Comparison of ENCODE assay signal across 1 cellular context in genomic region chr17:927611-928461, GRCh38.
TF ChIP-seq lines count a peak whose summit lies in the region.

No MANE protein-coding gene starts in this region.

TF ChIP-seq in HEK293, 187 proteins besides CTCF, POLR2A, EP300 and RAD21 (continued from another document and continues in another):
- TF ChIP-seq PRDM6 (tag by site-specific recombination; IDR thresholded peaks at IDR 0.05) (peak; percentile 79), ZNF37A (tag by site-specific recombination; IDR thresholded peaks at IDR 0.05) (no peak), ZNF391 (tag by site-specific recombination; IDR thresholded peaks at IDR 0.05; ENCODE audit: borderline replicate concordance, low read depth) (no peak; the same call in 1 of the 2 replicates), ZNF664 (tag by site-specific recombination; IDR thresholded peaks at IDR 0.05) (no peak), ZNF10 (tag by site-specific recombination; IDR thresholded peaks at IDR 0.05) (peak; percentile 80), ZNF48 (tag by site-specific recombination; IDR thresholded peaks at IDR 0.05) (no peak), ZNF280C (tag by site-specific recombination; IDR thresholded peaks at IDR 0.05) (no peak), ZNF335 (tag by site-specific recombination; conservative IDR thresholded peaks at IDR 0.05) (no peak; the same call in 1 of the 2 replicates), SP3 (tag by site-specific recombination; IDR thresholded peaks at IDR 0.05) (0 out of 2 replicates have a peak, but pooled peaks have one; percentile 8), ZNF16 (tag by site-specific recombination; IDR thresholded peaks at IDR 0.05; ENCODE audit: low read depth) (no peak), ZNF629 (tag by site-specific recombination; IDR thresholded peaks at IDR 0.05) (peak; percentile 88), SCRT2 (tag by site-specific recombination; IDR thresholded peaks at IDR 0.05) (peak; percentile 67), ZNF555 (tag by site-specific recombination; conservative IDR thresholded peaks at IDR 0.05) (no peak), HOXA7 (CRISPR knock-in tag; IDR thresholded peaks at IDR 0.05; ENCODE audit: borderline replicate concordance) (no peak), PRDM1 (tag by site-specific recombination; IDR thresholded peaks at IDR 0.05) (peak; percentile 50), SALL2 (tag by site-specific recombination; IDR thresholded peaks at IDR 0.05; ENCODE audit: borderline replicate concordance) (no peak), ZNF677 (tag by site-specific recombination; IDR thresholded peaks at IDR 0.05) (no peak), ZNF624 (tag by site-specific recombination; IDR thresholded peaks at IDR 0.05) (no peak), REPIN1 (tag by site-specific recombination; IDR thresholded peaks at IDR 0.05; ENCODE audit: low read depth) (no peak), SCRT1 (tag by site-specific recombination; IDR thresholded peaks at IDR 0.05; ENCODE audit: borderline replicate concordance) (no peak), ZNF843 (tag by site-specific recombination; IDR thresholded peaks at IDR 0.05) (peak; percentile 92), ZEB2 (tag by site-specific recombination; IDR thresholded peaks at IDR 0.05) (peak; percentile 87), KLF8 (tag by site-specific recombination; IDR thresholded peaks at IDR 0.05) (peak; percentile 92), GLIS1 (tag by site-specific recombination; IDR thresholded peaks at IDR 0.05) (peak; percentile 99), FEZF1 (tag by site-specific recombination; IDR thresholded peaks at IDR 0.05) (peak; percentile 90), ZNF571 (tag by site-specific recombination; IDR thresholded peaks at IDR 0.05) (no peak), ZBTB1 (tag by site-specific recombination; IDR thresholded peaks at IDR 0.05) (0 out of 2 replicates have a peak, but pooled peaks have one; percentile 70), ZNF791 (tag by site-specific recombination; IDR thresholded peaks at IDR 0.05) (no peak), ZNF362 (tag by site-specific recombination; IDR thresholded peaks at IDR 0.05) (no peak), ZNF544 (tag by site-specific recombination; IDR thresholded peaks at IDR 0.05) (no peak), YY1 (tag by site-specific recombination; IDR thresholded peaks at IDR 0.05) (no peak), PATZ1 (tag by site-specific recombination; IDR thresholded peaks at IDR 0.05) (peak; percentile 84), ZNF121 (tag by site-specific recombination; IDR thresholded peaks at IDR 0.05) (no peak), ZNF341 (tag by site-specific recombination; IDR thresholded peaks at IDR 0.05; ENCODE audit: low read depth) (peak; percentile 61), ZNF600 (tag by site-specific recombination; IDR thresholded peaks at IDR 0.05) (peak; percentile 84), ZNF561 (tag by site-specific recombination; IDR thresholded peaks at IDR 0.05; ENCODE audit: borderline replicate concordance) (0 out of 2 replicates have a peak, but pooled peaks have one; percentile 21), ZNF211 (tag by site-specific recombination; IDR thresholded peaks at IDR 0.05; ENCODE audit: low read depth) (no peak), ZNF501 (tag by site-specific recombination; IDR thresholded peaks at IDR 0.05) (no peak), ZNF239 (tag by site-specific recombination; IDR thresholded peaks at IDR 0.05) (no peak), ZNF658 (tag by site-specific recombination; IDR thresholded peaks at IDR 0.05) (no peak), ZNF394 (tag by site-specific recombination; IDR thresholded peaks at IDR 0.05; ENCODE audit: borderline replicate concordance) (peak; percentile 66; the same call in 1 of the 2 replicates), ZBTB21 (tag by site-specific recombination; IDR thresholded peaks at IDR 0.05) (no peak), ZNF157 (tag by site-specific recombination; IDR thresholded peaks at IDR 0.05) (no peak), ZFP3 (tag by site-specific recombination; IDR thresholded peaks at IDR 0.05; ENCODE audit: low read depth) (no peak)
- TF ChIP-seq, protein P1, sequence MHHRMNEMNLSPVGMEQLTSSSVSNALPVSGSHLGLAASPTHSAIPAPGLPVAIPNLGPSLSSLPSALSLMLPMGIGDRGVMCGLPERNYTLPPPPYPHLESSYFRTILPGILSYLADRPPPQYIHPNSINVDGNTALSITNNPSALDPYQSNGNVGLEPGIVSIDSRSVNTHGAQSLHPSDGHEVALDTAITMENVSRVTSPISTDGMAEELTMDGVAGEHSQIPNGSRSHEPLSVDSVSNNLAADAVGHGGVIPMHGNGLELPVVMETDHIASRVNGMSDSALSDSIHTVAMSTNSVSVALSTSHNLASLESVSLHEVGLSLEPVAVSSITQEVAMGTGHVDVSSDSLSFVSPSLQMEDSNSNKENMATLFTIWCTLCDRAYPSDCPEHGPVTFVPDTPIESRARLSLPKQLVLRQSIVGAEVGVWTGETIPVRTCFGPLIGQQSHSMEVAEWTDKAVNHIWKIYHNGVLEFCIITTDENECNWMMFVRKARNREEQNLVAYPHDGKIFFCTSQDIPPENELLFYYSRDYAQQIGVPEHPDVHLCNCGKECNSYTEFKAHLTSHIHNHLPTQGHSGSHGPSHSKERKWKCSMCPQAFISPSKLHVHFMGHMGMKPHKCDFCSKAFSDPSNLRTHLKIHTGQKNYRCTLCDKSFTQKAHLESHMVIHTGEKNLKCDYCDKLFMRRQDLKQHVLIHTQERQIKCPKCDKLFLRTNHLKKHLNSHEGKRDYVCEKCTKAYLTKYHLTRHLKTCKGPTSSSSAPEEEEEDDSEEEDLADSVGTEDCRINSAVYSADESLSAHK (tag by site-specific recombination; IDR thresholded peaks at IDR 0.05), result peak; percentile 62; the same call in 1 of the 2 replicates
- TF ChIP-seq, protein P2, sequence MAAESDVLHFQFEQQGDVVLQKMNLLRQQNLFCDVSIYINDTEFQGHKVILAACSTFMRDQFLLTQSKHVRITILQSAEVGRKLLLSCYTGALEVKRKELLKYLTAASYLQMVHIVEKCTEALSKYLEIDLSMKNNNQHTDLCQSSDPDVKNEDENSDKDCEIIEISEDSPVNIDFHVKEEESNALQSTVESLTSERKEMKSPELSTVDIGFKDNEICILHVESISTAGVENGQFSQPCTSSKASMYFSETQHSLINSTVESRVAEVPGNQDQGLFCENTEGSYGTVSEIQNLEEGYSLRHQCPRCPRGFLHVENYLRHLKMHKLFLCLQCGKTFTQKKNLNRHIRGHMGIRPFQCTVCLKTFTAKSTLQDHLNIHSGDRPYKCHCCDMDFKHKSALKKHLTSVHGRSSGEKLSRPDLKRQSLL (tag by site-specific recombination; IDR thresholded peaks at IDR 0.05), result no peak
- TF ChIP-seq, protein P3, sequence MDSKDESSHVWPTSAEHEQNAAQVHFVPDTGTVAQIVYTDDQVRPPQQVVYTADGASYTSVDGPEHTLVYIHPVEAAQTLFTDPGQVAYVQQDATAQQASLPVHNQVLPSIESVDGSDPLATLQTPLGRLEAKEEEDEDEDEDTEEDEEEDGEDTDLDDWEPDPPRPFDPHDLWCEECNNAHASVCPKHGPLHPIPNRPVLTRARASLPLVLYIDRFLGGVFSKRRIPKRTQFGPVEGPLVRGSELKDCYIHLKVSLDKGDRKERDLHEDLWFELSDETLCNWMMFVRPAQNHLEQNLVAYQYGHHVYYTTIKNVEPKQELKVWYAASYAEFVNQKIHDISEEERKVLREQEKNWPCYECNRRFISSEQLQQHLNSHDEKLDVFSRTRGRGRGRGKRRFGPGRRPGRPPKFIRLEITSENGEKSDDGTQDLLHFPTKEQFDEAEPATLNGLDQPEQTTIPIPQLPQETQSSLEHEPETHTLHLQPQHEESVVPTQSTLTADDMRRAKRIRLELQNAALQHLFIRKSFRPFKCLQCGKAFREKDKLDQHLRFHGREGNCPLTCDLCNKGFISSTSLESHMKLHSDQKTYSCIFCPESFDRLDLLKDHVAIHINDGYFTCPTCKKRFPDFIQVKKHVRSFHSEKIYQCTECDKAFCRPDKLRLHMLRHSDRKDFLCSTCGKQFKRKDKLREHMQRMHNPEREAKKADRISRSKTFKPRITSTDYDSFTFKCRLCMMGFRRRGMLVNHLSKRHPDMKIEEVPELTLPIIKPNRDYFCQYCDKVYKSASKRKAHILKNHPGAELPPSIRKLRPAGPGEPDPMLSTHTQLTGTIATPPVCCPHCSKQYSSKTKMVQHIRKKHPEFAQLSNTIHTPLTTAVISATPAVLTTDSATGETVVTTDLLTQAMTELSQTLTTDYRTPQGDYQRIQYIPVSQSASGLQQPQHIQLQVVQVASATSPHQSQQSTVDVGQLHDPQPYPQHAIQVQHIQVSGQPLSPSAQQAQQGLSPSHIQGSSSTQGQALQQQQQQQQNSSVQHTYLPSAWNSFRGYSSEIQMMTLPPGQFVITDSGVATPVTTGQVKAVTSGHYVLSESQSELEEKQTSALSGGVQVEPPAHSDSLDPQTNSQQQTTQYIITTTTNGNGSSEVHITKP (tag by site-specific recombination; IDR thresholded peaks at IDR 0.05), result peak; percentile 69; the same call in 1 of the 2 replicates
